ENCODE assay signal across 10 cellular contexts in genomic region chr20:17859616-17860232, GRCh38.
DNase-seq lines count a peak whose midpoint lies in the region; ATAC-seq and TF ChIP-seq lines count a peak whose summit lies in the region.
"Had no signal": no experiment of that assay in that cellular context is flagged by ENCODE, and none has a peak within 500 bp of the region (broad histone marks: within the 10 kb centered on the region; RNA-seq: fewer than 3 reads in every experiment).

No MANE protein-coding gene starts in this region.

- H3K27ac ChIP-seq in right atrium auricular region (peak overlapping the region in 1 of 2 donors; percentile 33), heart left ventricle (peak overlapping the region in 1 of 12 donors; percentile 25), gastroesophageal sphincter (no peak overlapping the region), sigmoid colon (no peak overlapping the region)

- ATAC-seq in Right ventricle myocardium inferior: peak; percentile 94
- ATAC-seq in heart left ventricle: peak; percentile 53 to 97 (median 90)
- ATAC-seq in stimulated activated naive CD8-positive, alpha-beta T cell treated with anti-CD3 and anti-CD28 coated beads, Interleukin-15, amount 100 ng/mL, for 72 hours: peak; percentile 88
- no peak for ATAC-seq in gastroesophageal sphincter

- H3K4me3 Mint-ChIP-seq in stimulated activated naive CD8-positive, alpha-beta T cell treated with anti-CD3 and anti-CD28 coated beads, Interleukin-15, amount 100 ng/mL, for 72 hours: peak overlapping the region in 1 of 2 donors; percentile 16

- TF ChIP-seq POLR2A in heart left ventricle (IDR thresholded peaks at IDR 0.05) (no peak), gastroesophageal sphincter (IDR thresholded peaks at IDR 0.05) (no peak), sigmoid colon (IDR thresholded peaks at IDR 0.05) (no peak)

- peaks cover 30% of the 10 kb centered on the region for H3K27me3 Mint-ChIP-seq in stimulated activated naive CD8-positive, alpha-beta T cell treated with anti-CD3 and anti-CD28 coated beads, Interleukin-15, amount 100 ng/mL, for 72 hours

- H3K9me3 Mint-ChIP-seq in stimulated activated naive CD8-positive, alpha-beta T cell treated with anti-CD3 and anti-CD28 coated beads, Interleukin-15, amount 100 ng/mL, for 72 hours: no peaks in the 10 kb centered on the region

- H3K27me3 ChIP-seq in right atrium auricular region (no peaks in the 10 kb centered on the region), heart left ventricle (no peaks in the 10 kb centered on the region), gastroesophageal sphincter (no peaks in the 10 kb centered on the region), sigmoid colon (no peaks in the 10 kb centered on the region)

- intact Hi-C loops in Right ventricle myocardium inferior (cut with DNase I): no loop called here
- intact Hi-C loops in heart left ventricle (cut with DNase I): no loop called here
- intact Hi-C loops in sigmoid colon (cut with DNase I): no loop called here

- H3K9me3 ChIP-seq in right atrium auricular region (no peaks in the 10 kb centered on the region), heart left ventricle (no peaks in the 10 kb centered on the region), gastroesophageal sphincter (no peaks in the 10 kb centered on the region), sigmoid colon (no peaks in the 10 kb centered on the region)

- no peak for TF ChIP-seq EP300 in gastroesophageal sphincter (IDR thresholded peaks at IDR 0.05)
- no peak for TF ChIP-seq EP300 in sigmoid colon (IDR thresholded peaks at IDR 0.05)

- peak in 1 of 2 donors; percentile 23 for TF ChIP-seq CTCF in right atrium auricular region (IDR thresholded peaks at IDR 0.05)
- peak in 3 of 12 donors; percentile 24 to 32 (median 28) for TF ChIP-seq CTCF in heart left ventricle (IDR thresholded peaks at IDR 0.05)
- no peak for TF ChIP-seq CTCF in gastroesophageal sphincter (IDR thresholded peaks at IDR 0.05)
- TF ChIP-seq CTCF in sigmoid colon (IDR thresholded peaks at IDR 0.05): no peak

- H3K4me3 ChIP-seq in right atrium auricular region (no peak overlapping the region), heart left ventricle (no peak overlapping the region), gastroesophageal sphincter (no peak overlapping the region), sigmoid colon (no peak overlapping the region)

- H3K27ac Mint-ChIP-seq in stimulated activated naive CD8-positive, alpha-beta T cell treated with anti-CD3 and anti-CD28 coated beads, Interleukin-15, amount 100 ng/mL, for 72 hours: no peak overlapping the region

- DNase-seq in Right ventricle myocardium inferior (ENCODE audit: missing footprints) (no peak), right atrium auricular region (ENCODE audit: low spot score) (no peak), NCI-H2171 treated with DMSO at 0.1 percent for 48 hours (lab: John Stamatoyannopoulos, UW) (peak; percentile 80), heart left ventricle (peak in 3 of 5 donors; percentile 48 to 76 (median 69)), sigmoid colon (no peak), SIG-M5 (lab: John Stamatoyannopoulos, UW) (no peak)
- peak; percentile 35 to 44 for DNase-seq in stimulated activated naive CD8-positive, alpha-beta T cell treated with anti-CD3 and anti-CD28 coated beads, Interleukin-15, amount 100 ng/mL, for 72 hours
- DNase-seq: COR-L47, GOT3 had no signal

- H3K36me3 ChIP-seq in right atrium auricular region: no peaks in the 10 kb centered on the region
- H3K36me3 ChIP-seq in heart left ventricle: no peaks in the 10 kb centered on the region
- H3K36me3 ChIP-seq in gastroesophageal sphincter: no peaks in the 10 kb centered on the region
- no peaks in the 10 kb centered on the region for H3K36me3 ChIP-seq in sigmoid colon

- H3K4me1 ChIP-seq in right atrium auricular region: peaks cover 0 to 28% of the 10 kb centered on the region in 2 donors
- peaks cover 0 to 32% (median 12%) of the 10 kb centered on the region in 12 donors for H3K4me1 ChIP-seq in heart left ventricle
- H3K4me1 ChIP-seq in gastroesophageal sphincter: peaks cover 0 to 24% (median 7%) of the 10 kb centered on the region in 3 donors
- H3K4me1 ChIP-seq in sigmoid colon: peaks cover 0 to 11% (median 9%) of the 10 kb centered on the region in 4 donors

- WGBS in heart left ventricle, 4 donors: 36 to 53% (median 43%) methylated on average over 21 to 22 of the region's 22 CpGs
- 61% methylated on average over 4 of the region's 22 CpGs; no CpG with 5 or more reads in 1 of the 2 donors for WGBS in gastroesophageal sphincter (ENCODE audit: low coverage in 1 of 2), 2 donors
- WGBS in sigmoid colon, 2 donors: 45 to 82% methylated on average over 22 of the region's 22 CpGs

- H3K4me1 Mint-ChIP-seq in stimulated activated naive CD8-positive, alpha-beta T cell treated with anti-CD3 and anti-CD28 coated beads, Interleukin-15, amount 100 ng/mL, for 72 hours: peaks cover 32% of the 10 kb centered on the region

Comparison
In these comparisons a context has a peak if more than half of its experiments do, and no peak if none do; other contexts are left out.
1. DNase-seq: peak in NCI-H2171 treated with DMSO at 0.1 percent for 48 hours (single experiment), heart left ventricle (3 of 5) and stimulated activated naive CD8-positive, alpha-beta T cell treated with anti-CD3 and anti-CD28 coated beads, Interleukin-15, amount 100 ng/mL, for 72 hours (2 of 2); none in Right ventricle myocardium inferior (single experiment), right atrium auricular region (single experiment), sigmoid colon (single experiment) and SIG-M5 (single experiment).